8 cellular contexts compared by ENCODE assay signal in genomic region chrX:7926501-7926900, GRCh38. TPM values are rescaled to one million over a fixed set of nuclear protein-coding genes. Genes with fewer than 3 reads are reported as not detected.
A peak's percentile ranks its signal among the peaks of the same experiment; 100 is the strongest.
DNase-seq lines count a peak whose midpoint lies in the region; ATAC-seq, FAIRE-seq and TF ChIP-seq lines count a peak whose summit lies in the region.

No MANE protein-coding gene starts in this region.

- H3K4me1 ChIP-seq in kidney (ENCODE audit: control insufficient read depth in 1 of 2, insufficient read depth in 1 of 2, low read depth in 1 of 2, low read length in 2 of 2) (peaks cover 0 to 7% of the 10 kb centered on the region in 2 donors), stomach (peaks cover 0 to 18% (median 11%) of the 10 kb centered on the region in 4 donors)

- intact Hi-C loops in activated CD4-positive, alpha-beta T cell treated with anti-CD3 and anti-CD28 coated beads for 36 hours (cut with DNase I, micrococcal nuclease), result loop anchor here (1.0 to 10.0 kb wide), 3 partner anchors 779 to 1905 kb away; partner anchors contain the start of genes PUDP (in 1 of the 2) and STS (in 1 of the 2)
- intact Hi-C loops in kidney (cut with DNase I) (no loop called here), stomach (cut with DNase I; ENCODE audit: low total_unique reads) (no loop called here)

- no peaks in the 10 kb centered on the region for H3K36me3 Mint-ChIP-seq in activated CD4-positive, alpha-beta T cell treated with anti-CD3 and anti-CD28 coated beads for 36 hours (ENCODE audit: low read depth)

- TF ChIP-seq POLR2A in stomach (IDR thresholded peaks at IDR 0.05), result no peak

- H3K4me3 ChIP-seq in kidney (ENCODE audit: low read length in 2 of 2) (peak overlapping the region; percentile 93 to 94), stomach (peak overlapping the region; percentile 47 to 65 (median 56))

- peak overlapping the region; percentile 80 for H3K4me3 Mint-ChIP-seq in activated CD4-positive, alpha-beta T cell treated with anti-CD3 and anti-CD28 coated beads for 36 hours

- no peak for FAIRE-seq in kidney (lab: Jason Lieb, UNC)

- no peak overlapping the region for H3K27ac Mint-ChIP-seq in activated CD4-positive, alpha-beta T cell treated with anti-CD3 and anti-CD28 coated beads for 36 hours

- H3K27me3 ChIP-seq in stomach, result no peaks in the 10 kb centered on the region

- no peak for DNase-seq in activated CD4-positive, alpha-beta T cell treated with anti-CD3 and anti-CD28 coated beads for 36 hours
- DNase-seq in activated CD4-positive, alpha-beta T cell treated with anti-CD3 and anti-CD28 coated beads for 4 hours, result no peak
- DNase-seq in amniotic epithelial cell (ENCODE audit: low read depth), result peak; percentile 3
- DNase-seq in kidney, result no peak
- no peak for DNase-seq in stomach
- DNase-seq in NAMALWA (ENCODE audit: low spot score), result no peak
- no peak for DNase-seq in NCI-H510A treated with DMSO at 0.1 percent for 48 hours (lab: John Stamatoyannopoulos, UW)

- H3K9ac ChIP-seq in kidney (ENCODE audit: low read length in 2 of 2), result peak overlapping the region in 1 of 2 donors; percentile 79

- no peaks in the 10 kb centered on the region for H3K9me3 Mint-ChIP-seq in activated CD4-positive, alpha-beta T cell treated with anti-CD3 and anti-CD28 coated beads for 36 hours (ENCODE audit: low read depth)

- no peaks in the 10 kb centered on the region for H3K27me3 Mint-ChIP-seq in activated CD4-positive, alpha-beta T cell treated with anti-CD3 and anti-CD28 coated beads for 36 hours

- CTCF ChIA-PET in activated CD4-positive, alpha-beta T cell treated with anti-CD3 and anti-CD28 coated beads for 36 hours (lab: Charles Lee), result interaction anchor here (0.8 kb wide), 1 partner anchor 650 kb away, joined by 3 read pairs; no protein-coding TSS in a partner anchor

- POLR2A ChIA-PET in activated CD4-positive, alpha-beta T cell treated with anti-CD3 and anti-CD28 coated beads for 36 hours (lab: Charles Lee), result interaction anchor here (0.6 kb wide), 1 partner anchor 867 kb away, joined by 3 read pairs; no protein-coding TSS in a partner anchor

- peaks cover 0 to 19% of the 10 kb centered on the region in 2 donors for H3K36me3 ChIP-seq in kidney (ENCODE audit: control insufficient read depth in 1 of 2, insufficient read depth in 2 of 2, low read length in 2 of 2)
- H3K36me3 ChIP-seq in stomach, result peaks cover 0 to 25% (median 10%) of the 10 kb centered on the region in 4 donors

- TF ChIP-seq CTCF in kidney (IDR thresholded peaks at IDR 0.05; ENCODE audit: borderline replicate concordance, extremely low read depth, insufficient read depth), result no peak
- no peak for TF ChIP-seq CTCF in stomach (IDR thresholded peaks at IDR 0.05)

- WGBS in stomach, 5 donors, result 63 to 87% (median 73%) methylated on average over 5 of the region's 5 CpGs

- H3K4me1 Mint-ChIP-seq in activated CD4-positive, alpha-beta T cell treated with anti-CD3 and anti-CD28 coated beads for 36 hours, result peaks cover 13% of the 10 kb centered on the region

- no peak for TF ChIP-seq EP300 in stomach (IDR thresholded peaks at IDR 0.05)

- no peak for ATAC-seq in activated CD4-positive, alpha-beta T cell treated with anti-CD3 and anti-CD28 coated beads for 36 hours
- no peak for ATAC-seq in GM21515 (IDR thresholded peaks at IDR 0.05; ENCODE audit: unreplicated experiment)

- H3K27ac ChIP-seq in kidney (ENCODE audit: low read depth in 2 of 2, low read length in 2 of 2) (peak overlapping the region in 1 of 2 donors; percentile 90), stomach (peak overlapping the region; percentile 78 to 89 (median 85))

- H3K9me3 ChIP-seq in kidney (ENCODE audit: control insufficient read depth in 1 of 2, low read length in 2 of 2) (no peaks in the 10 kb centered on the region), stomach (no peaks in the 10 kb centered on the region)

RNA-seq across cellular contexts. Expression of gene PNPLA4, which starts 0.7 kb away (rescaled TPM):
- total RNA-seq in activated CD4-positive, alpha-beta T cell treated with anti-CD3 and anti-CD28 coated beads for 36 hours, result 10 to 100 TPM; 12.8 to 14.4 TPM
- 27.7 TPM for total RNA-seq in kidney
- polyA plus RNA-seq in kidney (ENCODE audit: insufficient read depth, low read depth, low replicate concordance), result 45.3 TPM
- total RNA-seq in stomach, result 10 to 100 TPM in 3 of 5 donors, 1 to 10 TPM in 1, not detected in 1; 1.4 to 28.6 (median 17.1) TPM
- polyA plus RNA-seq in stomach, result 10 to 100 TPM; 12.6 to 22.0 (median 14.0) TPM

Comparison
In these comparisons a context has a peak if more than half of its experiments do, and no peak if none do; other contexts are left out.
1. intact Hi-C loops: an anchor here in activated CD4-positive, alpha-beta T cell treated with anti-CD3 and anti-CD28 coated beads for 36 hours (1.0 to 10.0 kb wide); none called in kidney and stomach.